Comparison of ENCODE assay signal across 8 cellular contexts in genomic region chr17:18412001-18412538, GRCh38. TPM values are rescaled to one million over a fixed set of nuclear protein-coding genes. Genes with fewer than 3 reads are reported as not detected.
DNase-seq lines count a peak whose midpoint lies in the region; ATAC-seq, FAIRE-seq and TF ChIP-seq lines count a peak whose summit lies in the region.
"Not testable (repeated sequence)": the region's sequence is repeated elsewhere in the genome, so short reads cannot be mapped to it uniquely, and the experiment has no call there.

No MANE protein-coding gene starts in this region.

- TF ChIP-seq RAD21 in neural cell (conservative IDR thresholded peaks at IDR 0.05), result not testable (repeated sequence)

- H3K4me1 ChIP-seq in Panc1 (ENCODE audit: control insufficient read depth, insufficient read depth, low read length); heart left ventricle; tibial artery: not testable (repeated sequence)

- peak; percentile 59 for ATAC-seq in GM21515 (IDR thresholded peaks at IDR 0.05; ENCODE audit: unreplicated experiment)
- peak; percentile 70 for ATAC-seq in HG03066 (IDR thresholded peaks at IDR 0.05; ENCODE audit: low read depth, unreplicated experiment)
- ATAC-seq in Panc1, result peak; percentile 95
- ATAC-seq in activated naive CD8-positive, alpha-beta T cell treated with anti-CD3 and anti-CD28 coated beads, Interleukin-2, amount 50 U/mL, for 24 hours, result peak; percentile 100
- ATAC-seq in heart left ventricle, result peak; percentile 82 to 96 (median 92)

- not testable (repeated sequence) for DNase-seq in GM12892 (ENCODE audit: insufficient read length); Panc1 (ENCODE audit: low read depth, low spot score); activated naive CD8-positive, alpha-beta T cell treated with anti-CD3 and anti-CD28 coated beads, Interleukin-2, amount 50 U/mL, for 24 hours; heart left ventricle; tibial artery

- H3K27me3 Mint-ChIP-seq in activated naive CD8-positive, alpha-beta T cell treated with anti-CD3 and anti-CD28 coated beads, Interleukin-2, amount 50 U/mL, for 24 hours, result not testable (repeated sequence)

- not testable (repeated sequence) for H3K9me3 Mint-ChIP-seq in activated naive CD8-positive, alpha-beta T cell treated with anti-CD3 and anti-CD28 coated beads, Interleukin-2, amount 50 U/mL, for 24 hours

- CTCF ChIA-PET in Panc1 (lab: Charles Lee), result not testable (repeated sequence)

- not testable (repeated sequence) for H3F3A ChIP-seq in neural cell (ENCODE audit: insufficient read depth, low read length, poor library complexity, severe bottlenecking)

- peak; percentile 96 for FAIRE-seq in GM12892 (lab: Jason Lieb, UNC)

- not testable (repeated sequence) for H3K36me3 Mint-ChIP-seq in activated naive CD8-positive, alpha-beta T cell treated with anti-CD3 and anti-CD28 coated beads, Interleukin-2, amount 50 U/mL, for 24 hours (ENCODE audit: low read depth)

- intact Hi-C loops in Panc1 (cut with micrococcal nuclease; ENCODE audit: unreplicated experiment); heart left ventricle (cut with DNase I); tibial artery (cut with DNase I; ENCODE audit: low total_unique reads): not testable (repeated sequence)

- H3K4me1 Mint-ChIP-seq in activated naive CD8-positive, alpha-beta T cell treated with anti-CD3 and anti-CD28 coated beads, Interleukin-2, amount 50 U/mL, for 24 hours, result peaks cover 20% of the 10 kb centered on the region

- H3K4me3 ChIP-seq in Panc1 (ENCODE audit: low read depth in 2 of 2, low read length in 2 of 2), result peak overlapping the region; percentile 54 to 56
- H3K4me3 ChIP-seq in heart left ventricle, result peak overlapping the region in 1 of 12 donors; percentile 49
- H3K4me3 ChIP-seq in neural cell (ENCODE audit: low read length), result peak overlapping the region; percentile 64
- H3K4me3 ChIP-seq in tibial artery, result peak overlapping the region; percentile 46 to 52

- not testable (repeated sequence) for H3K36me3 ChIP-seq in Panc1 (ENCODE audit: control insufficient read depth, insufficient read depth, low read length); heart left ventricle; neural cell (ENCODE audit: insufficient read depth, low read length); tibial artery

- not testable (repeated sequence) for TF ChIP-seq CTCF in Panc1 (IDR thresholded peaks at IDR 0.05); heart left ventricle (IDR thresholded peaks at IDR 0.05); neural cell (IDR thresholded peaks at IDR 0.05; ENCODE audit: poor library complexity, severe bottlenecking); tibial artery (IDR thresholded peaks at IDR 0.05)

- POLR2A ChIA-PET in Panc1 (lab: Charles Lee), result not testable (repeated sequence)

- not testable (repeated sequence) for H3K9me3 ChIP-seq in Panc1 (ENCODE audit: control insufficient read depth, insufficient read depth, low read depth, low read length); heart left ventricle; neural cell (ENCODE audit: low read length); tibial artery

- H3K9ac ChIP-seq in neural cell (ENCODE audit: low read length), result peak overlapping the region; percentile 93

- not testable (repeated sequence) for BruUV-seq in Panc1 (replicated peaks; lab: Mats Ljungman, UMichigan)

- H3K27me3 ChIP-seq in Panc1 (ENCODE audit: control insufficient read depth, insufficient read depth, low read length); heart left ventricle; neural cell (ENCODE audit: insufficient read depth, low read depth, low read length); tibial artery: not testable (repeated sequence)

- not testable (repeated sequence) for H2AFZ ChIP-seq in neural cell (ENCODE audit: low read depth, low read length)

- not testable (repeated sequence) for H3K79me2 ChIP-seq in neural cell (replicated peaks; ENCODE audit: insufficient read depth, low read length)

- TF ChIP-seq EP300 in neural cell (conservative IDR thresholded peaks at IDR 0.05; ENCODE audit: poor library complexity, severe bottlenecking), result not testable (repeated sequence)

- not testable (repeated sequence) for TF ChIP-seq POLR2A in GM12892 (IDR thresholded peaks at IDR 0.05; ENCODE audit: low read depth, low read length); heart left ventricle (IDR thresholded peaks at IDR 0.05)

- not testable (repeated sequence) for H4K20me1 ChIP-seq in neural cell (ENCODE audit: insufficient read depth)

- not testable (repeated sequence) for H3K27ac ChIP-seq in Panc1 (ENCODE audit: low read length); tibial artery
- peak overlapping the region in 1 of 12 donors; percentile 82 for H3K27ac ChIP-seq in heart left ventricle
- H3K27ac ChIP-seq in neural cell (ENCODE audit: low read length), result peak overlapping the region; percentile 98

- H3K27ac Mint-ChIP-seq in activated naive CD8-positive, alpha-beta T cell treated with anti-CD3 and anti-CD28 coated beads, Interleukin-2, amount 50 U/mL, for 24 hours, result not testable (repeated sequence)

- in situ Hi-C loops in Panc1 (cut with HindIII; ENCODE audit: low pct_unique_long_range_greater_than_20kb, low sequenced_read_pairs), result not testable (repeated sequence)

- H3K4me2 ChIP-seq in neural cell (ENCODE audit: low read length), result not testable (repeated sequence)

- WGBS in heart left ventricle, 4 donors, result no CpG with 5 or more reads among the region's 32 CpGs

- not testable (repeated sequence) for H3K4me3 Mint-ChIP-seq in activated naive CD8-positive, alpha-beta T cell treated with anti-CD3 and anti-CD28 coated beads, Interleukin-2, amount 50 U/mL, for 24 hours

- H3K9me2 ChIP-seq in neural cell (ENCODE audit: insufficient read depth, low read length), result not testable (repeated sequence)

TF ChIP-seq in neural cell, 6 proteins besides CTCF, POLR2A, EP300 and RAD21:
- TF ChIP-seq POLR2AphosphoS5 (IDR thresholded peaks at IDR 0.05) (peak; percentile 51), TAF1 (IDR thresholded peaks at IDR 0.05; ENCODE audit: low read depth) (peak; percentile 40)

RNA-seq across cellular contexts. Expression of gene EVPLL, which starts 34.5 kb away (rescaled TPM):
- polyA plus RNA-seq in GM12892 (2012; ENCODE audit: missing spikeins), result not detected
- not detected for total RNA-seq in Panc1 (2021; ENCODE audit: unreplicated experiment)
- polyA plus RNA-seq in Panc1 (2012; ENCODE audit: insufficient read length), result not detected
- total RNA-seq in heart left ventricle, result not detected
- polyA plus RNA-seq in heart left ventricle, result not detected
- polyA plus RNA-seq in neural cell, result not detected in 2 replicates
- polyA minus RNA-seq in neural cell, result not detected in 2 replicates

RNA-seq across cellular contexts. Expression of gene SHMT1, which starts 48.7 kb away (rescaled TPM):
- 24.3 TPM for polyA plus RNA-seq in GM12892 (2012; ENCODE audit: missing spikeins)
- 21.7 TPM for total RNA-seq in Panc1 (2021; ENCODE audit: unreplicated experiment)
- 22.1 TPM for polyA plus RNA-seq in Panc1 (2012; ENCODE audit: insufficient read length)
- total RNA-seq in heart left ventricle, result 10 to 100 TPM in 2 of 9 donors, 1 to 10 TPM in 7; 3.8 to 15.5 (median 8.6) TPM
- polyA plus RNA-seq in heart left ventricle, result 1 to 10 TPM; 5.1 to 7.1 TPM
- 4.5 and 5.8 TPM in 2 replicates for polyA plus RNA-seq in neural cell
- polyA minus RNA-seq in neural cell, result 3.4 and 5.1 TPM in 2 replicates
